19 cellular contexts compared by ENCODE assay signal in genomic region chr13:71611292-71611691, GRCh38.
DNase-seq lines count a peak whose midpoint lies in the region; ATAC-seq and TF ChIP-seq lines count a peak whose summit lies in the region.
"Had no signal": no experiment of that assay in that cellular context is flagged by ENCODE, and none has a peak within 500 bp of the region (broad histone marks: within the 10 kb centered on the region; RNA-seq: fewer than 3 reads in every experiment).

No MANE protein-coding gene starts in this region.

- POLR2A ChIA-PET in HEK293T (lab: Yijun Ruan, JAX) = no interaction called here

- H3K9ac ChIP-seq in BLaER1 treated with 17β-estradiol and CSF1 and Interleukin-3, amounts not matched to agents 10 nM and 100 nM = no peak overlapping the region
- H3K9ac ChIP-seq in OCI-LY3 (ENCODE audit: low read length) = peak overlapping the region; percentile 7

- no peak for TF ChIP-seq CTCF in OCI-LY3 (IDR thresholded peaks at IDR 0.05; ENCODE audit: low read depth, low read length)
- TF ChIP-seq CTCF in nephron (IDR thresholded peaks at IDR 0.05; ENCODE audit: unreplicated experiment in 3 of 3) = no peak

- H3K9me3 ChIP-seq in BLaER1 treated with 17β-estradiol and CSF1 and Interleukin-3, amounts not matched to agents 10 nM and 100 nM (replicated peaks in 1 of 11) = no peaks in the 10 kb centered on the region
- no peaks in the 10 kb centered on the region for H3K9me3 ChIP-seq in OCI-LY3 (ENCODE audit: insufficient read depth, low read length)

- H3K79me2 ChIP-seq in OCI-LY3 (ENCODE audit: low read length) = no peaks in the 10 kb centered on the region

- no peak overlapping the region for H3K4me3 Mint-ChIP-seq in nephron
- H3K4me3 Mint-ChIP-seq in activated T-cell treated with anti-CD3 and anti-CD28 coated beads, Interleukin-2, amount 50 U/mL, for 24 hours = no peak overlapping the region
- H3K4me3 Mint-ChIP-seq: CD8-positive, alpha-beta memory T cell; T-cell had no signal

- H3K27ac Mint-ChIP-seq in nephron = peak overlapping the region in 2 of 3 experiments; percentile 11 to 69
- H3K27ac Mint-ChIP-seq in activated T-cell treated with anti-CD3 and anti-CD28 coated beads, Interleukin-2, amount 50 U/mL, for 24 hours = no peak overlapping the region
- H3K27ac Mint-ChIP-seq: CD8-positive, alpha-beta memory T cell; T-cell; T-helper 2 cell treated with Interferon-gamma antibody and Interleukin-4, amounts not matched to agents 5 μg/mL and 100 μg/mL, for 36 hours had no signal

- no peak for DNase-seq in HEK293T (ENCODE audit: extremely low spot score)
- no peak for DNase-seq in activated T-cell treated with anti-CD3 and anti-CD28 coated beads, Interleukin-2, amount 50 U/mL, for 24 hours
- DNase-seq: Calu3; CD8-positive, alpha-beta memory T cell; GOT3; HCEC 1CT; Karpas-422; NCI-H146; NCI-H2029; NCI-H345; NCI-H774; T-cell had no signal

- CTCF ChIA-PET in HEK293T (lab: Yijun Ruan, JAX) = no interaction called here

- no peaks in the 10 kb centered on the region for H3K36me3 ChIP-seq in BLaER1 treated with 17β-estradiol and CSF1 and Interleukin-3, amounts not matched to agents 10 nM and 100 nM
- H3K36me3 ChIP-seq in OCI-LY3 (replicated peaks; ENCODE audit: low read depth, low read length) = no peaks in the 10 kb centered on the region

- no peaks in the 10 kb centered on the region for H3K9me3 Mint-ChIP-seq in nephron
- H3K9me3 Mint-ChIP-seq in activated T-cell treated with anti-CD3 and anti-CD28 coated beads, Interleukin-2, amount 50 U/mL, for 24 hours = no peaks in the 10 kb centered on the region
- H3K9me3 Mint-ChIP-seq: T-helper 2 cell treated with Interferon-gamma antibody and Interleukin-4, amounts not matched to agents 5 μg/mL and 100 μg/mL, for 36 hours had no signal

- peak overlapping the region; percentile 16 to 79 (median 63); a peak in 20 of 22 replicates for H3K4me2 ChIP-seq in BLaER1 treated with 17β-estradiol and CSF1 and Interleukin-3, amounts not matched to agents 10 nM and 100 nM
- peak overlapping the region; percentile 71 for H3K4me2 ChIP-seq in OCI-LY3 (ENCODE audit: low read length)

- peaks cover 20% of the 10 kb centered on the region for H3K36me3 Mint-ChIP-seq in nephron (ENCODE audit: low read depth)
- H3K36me3 Mint-ChIP-seq in activated T-cell treated with anti-CD3 and anti-CD28 coated beads, Interleukin-2, amount 50 U/mL, for 24 hours (ENCODE audit: low read depth) = no peaks in the 10 kb centered on the region
- H3K36me3 Mint-ChIP-seq: CD8-positive, alpha-beta memory T cell; T-cell had no signal

- no peaks in the 10 kb centered on the region; a peak in 1 of 22 replicates for H4K20me1 ChIP-seq in BLaER1 treated with 17β-estradiol and CSF1 and Interleukin-3, amounts not matched to agents 10 nM and 100 nM
- H4K20me1 ChIP-seq in OCI-LY3 (ENCODE audit: insufficient read depth, low read length) = no peaks in the 10 kb centered on the region

- H3K4me1 ChIP-seq in BLaER1 treated with 17β-estradiol and CSF1 and Interleukin-3, amounts not matched to agents 10 nM and 100 nM = peaks cover 20 to 45% (median 26%) of the 10 kb centered on the region in 10 experiments
- H3K4me1 ChIP-seq in OCI-LY3 (ENCODE audit: low read length) = peaks cover 28% of the 10 kb centered on the region

- no peak for ATAC-seq in HG02759 (IDR thresholded peaks at IDR 0.05; ENCODE audit: unreplicated experiment)
- ATAC-seq in HG02571 (IDR thresholded peaks at IDR 0.05; ENCODE audit: unreplicated experiment) = no peak
- ATAC-seq: SK-N-SH treated with all-trans-retinoic acid at 6 μM for 48 hours, T-cell had no signal

- no peak overlapping the region for H3K27ac ChIP-seq in BLaER1 treated with 17β-estradiol and CSF1 and Interleukin-3, amounts not matched to agents 10 nM and 100 nM
- peak overlapping the region; percentile 41 for H3K27ac ChIP-seq in OCI-LY3 (ENCODE audit: low read length)

- H3K27me3 ChIP-seq in BLaER1 treated with 17β-estradiol and CSF1 and Interleukin-3, amounts not matched to agents 10 nM and 100 nM = no peaks in the 10 kb centered on the region
- no peaks in the 10 kb centered on the region for H3K27me3 ChIP-seq in OCI-LY3 (ENCODE audit: low read depth, low read length)

- H2AFZ ChIP-seq in OCI-LY3 (ENCODE audit: low read depth, low read length) = peak overlapping the region; percentile 16

- no peaks in the 10 kb centered on the region for H3K27me3 Mint-ChIP-seq in nephron (ENCODE audit: low read depth)
- no peaks in the 10 kb centered on the region for H3K27me3 Mint-ChIP-seq in activated T-cell treated with anti-CD3 and anti-CD28 coated beads, Interleukin-2, amount 50 U/mL, for 24 hours
- H3K27me3 Mint-ChIP-seq: CD8-positive, alpha-beta memory T cell; T-cell had no signal

- no peak overlapping the region for H3K4me3 ChIP-seq in BLaER1 treated with 17β-estradiol and CSF1 and Interleukin-3, amounts not matched to agents 10 nM and 100 nM
- peak overlapping the region; percentile 61 for H3K4me3 ChIP-seq in OCI-LY3 (ENCODE audit: low read length)

- peaks cover 26% of the 10 kb centered on the region for H3K4me1 Mint-ChIP-seq in nephron
- H3K4me1 Mint-ChIP-seq in activated T-cell treated with anti-CD3 and anti-CD28 coated beads, Interleukin-2, amount 50 U/mL, for 24 hours (ENCODE audit: low read depth) = peaks cover 3% of the 10 kb centered on the region
- H3K4me1 Mint-ChIP-seq: CD8-positive, alpha-beta memory T cell had no signal

TF ChIP-seq in HEK293T, 16 proteins besides CTCF, POLR2A, EP300 and RAD21:
- TF ChIP-seq FOXM1 (IDR thresholded peaks at IDR 0.05; ENCODE audit: borderline replicate concordance) = no peak
- TF ChIP-seq CTBP1 (IDR thresholded peaks at IDR 0.05; ENCODE audit: borderline replicate concordance) = no peak
- TF ChIP-seq ARNT (IDR thresholded peaks at IDR 0.05) = 0 out of 2 replicates have a peak, but pooled peaks have one; percentile 4
